ENCODE assay signal across 13 cellular contexts in genomic region chr2:68772109-68772508, GRCh38. TPM values are rescaled to one million over a fixed set of nuclear protein-coding genes. Genes with fewer than 3 reads are reported as not detected.
DNase-seq lines count a peak whose midpoint lies in the region; ATAC-seq lines count a peak whose summit lies in the region.
"Had no signal": no experiment of that assay in that cellular context is flagged by ENCODE, and none has a peak within 500 bp of the region (broad histone marks: within the 10 kb centered on the region; RNA-seq: fewer than 3 reads in every experiment).

No MANE protein-coding gene starts in this region.

- H3K4me1 Mint-ChIP-seq in CD8-positive, alpha-beta memory T cell, result peaks cover 94 to 97% (median 94%) of the 10 kb centered on the region in 3 donors
- peaks cover 99% of the 10 kb centered on the region for H3K4me1 Mint-ChIP-seq in activated T-helper 1 cell treated with anti-CD3 and anti-CD28 coated beads, Interleukin-12 subunit alpha, Interleukin-12 subunit beta, Interleukin-2, Interleukin-4 antibody, amounts not matched to agents 30 ng/mL and 10 ng/mL and 1 ng/mL, durations not matched to agents 14 hours and 24 hours and 36 hours (ENCODE audit: low read depth)
- peaks cover 79 to 100% (median 97%) of the 10 kb centered on the region in 4 donors for H3K4me1 Mint-ChIP-seq in naive thymus-derived CD8-positive, alpha-beta T cell

- intact Hi-C loops in activated T-helper 1 cell treated with anti-CD3 and anti-CD28 coated beads, Interleukin-12 subunit alpha, Interleukin-12 subunit beta, Interleukin-2, Interleukin-4 antibody, amounts not matched to agents 30 ng/mL and 10 ng/mL and 1 ng/mL, durations not matched to agents 14 hours and 24 hours and 36 hours (cut with micrococcal nuclease), result no loop called here

- peaks cover 14 to 48% (median 22%) of the 10 kb centered on the region in 3 donors for H3K36me3 Mint-ChIP-seq in CD8-positive, alpha-beta memory T cell
- H3K36me3 Mint-ChIP-seq in activated T-helper 1 cell treated with anti-CD3 and anti-CD28 coated beads, Interleukin-12 subunit alpha, Interleukin-12 subunit beta, Interleukin-2, Interleukin-4 antibody, amounts not matched to agents 30 ng/mL and 10 ng/mL and 1 ng/mL, durations not matched to agents 14 hours and 24 hours and 36 hours (ENCODE audit: low read depth), result peaks cover 46% of the 10 kb centered on the region
- peaks cover 0 to 19% (median 17%) of the 10 kb centered on the region in 3 donors for H3K36me3 Mint-ChIP-seq in naive thymus-derived CD8-positive, alpha-beta T cell

- H3K27me3 Mint-ChIP-seq in CD8-positive, alpha-beta memory T cell, result no peaks in the 10 kb centered on the region
- no peaks in the 10 kb centered on the region for H3K27me3 Mint-ChIP-seq in activated T-helper 1 cell treated with anti-CD3 and anti-CD28 coated beads, Interleukin-12 subunit alpha, Interleukin-12 subunit beta, Interleukin-2, Interleukin-4 antibody, amounts not matched to agents 30 ng/mL and 10 ng/mL and 1 ng/mL, durations not matched to agents 14 hours and 24 hours and 36 hours (ENCODE audit: insufficient read depth)
- no peaks in the 10 kb centered on the region for H3K27me3 Mint-ChIP-seq in naive thymus-derived CD8-positive, alpha-beta T cell

- H3K9ac ChIP-seq in BLaER1, result peak overlapping the region; percentile 27; the same call in 1 of the 2 replicates

- peaks cover 99% of the 10 kb centered on the region for H3K4me1 ChIP-seq in BLaER1
- H3K4me1 ChIP-seq in CD8-positive, alpha-beta memory T cell (ENCODE audit: insufficient read depth, low read length), result peaks cover 96% of the 10 kb centered on the region
- H3K4me1 ChIP-seq: prostate gland had no signal

- H4K20me1 ChIP-seq in BLaER1, result no peaks in the 10 kb centered on the region; the same call in 1 of the 2 replicates

- no peaks in the 10 kb centered on the region for H3K9me3 ChIP-seq in BLaER1
- no peaks in the 10 kb centered on the region for H3K9me3 ChIP-seq in CD8-positive, alpha-beta memory T cell (ENCODE audit: low read length)
- H3K9me3 ChIP-seq: prostate gland had no signal

- POLR2A ChIA-PET in CD8-positive, alpha-beta memory T cell (lab: Charles Lee), result no interaction called here
- POLR2A ChIA-PET in naive thymus-derived CD8-positive, alpha-beta T cell (lab: Charles Lee), result interaction anchor here (1.2 to 11.8 kb wide), 4 partner anchors 8 to 19 kb away, joined by 4 to 281 read pairs (median 12); no protein-coding TSS in a partner anchor

- H3K4me2 ChIP-seq in BLaER1, result peak overlapping the region; percentile 94

- H3K36me3 ChIP-seq in BLaER1, result peaks cover 30% of the 10 kb centered on the region
- H3K36me3 ChIP-seq in CD8-positive, alpha-beta memory T cell (ENCODE audit: insufficient read depth, low read length), result peaks cover 17% of the 10 kb centered on the region
- H3K36me3 ChIP-seq: prostate gland had no signal

- no peak overlapping the region for H3K4me3 ChIP-seq in BLaER1
- H3K4me3 ChIP-seq in CD8-positive, alpha-beta memory T cell (ENCODE audit: low read length), result peak overlapping the region; percentile 23
- H3K4me3 ChIP-seq: prostate gland had no signal

- CTCF ChIA-PET in CD8-positive, alpha-beta memory T cell (lab: Charles Lee), result interaction anchor here (1.0 to 6.8 kb wide), 7 partner anchors 10 to 153 kb away, joined by 3 to 110 read pairs (median 4); no protein-coding TSS in a partner anchor

- H3K9me3 Mint-ChIP-seq in CD8-positive, alpha-beta memory T cell, result no peaks in the 10 kb centered on the region
- no peaks in the 10 kb centered on the region for H3K9me3 Mint-ChIP-seq in activated T-helper 1 cell treated with anti-CD3 and anti-CD28 coated beads, Interleukin-12 subunit alpha, Interleukin-12 subunit beta, Interleukin-2, Interleukin-4 antibody, amounts not matched to agents 30 ng/mL and 10 ng/mL and 1 ng/mL, durations not matched to agents 14 hours and 24 hours and 36 hours
- no peaks in the 10 kb centered on the region for H3K9me3 Mint-ChIP-seq in naive thymus-derived CD8-positive, alpha-beta T cell

- peak overlapping the region; percentile 85 to 97 (median 94) for H3K4me3 Mint-ChIP-seq in CD8-positive, alpha-beta memory T cell
- peak overlapping the region; percentile 32 for H3K4me3 Mint-ChIP-seq in activated T-helper 1 cell treated with anti-CD3 and anti-CD28 coated beads, Interleukin-12 subunit alpha, Interleukin-12 subunit beta, Interleukin-2, Interleukin-4 antibody, amounts not matched to agents 30 ng/mL and 10 ng/mL and 1 ng/mL, durations not matched to agents 14 hours and 24 hours and 36 hours
- H3K4me3 Mint-ChIP-seq in naive thymus-derived CD8-positive, alpha-beta T cell, result peak overlapping the region in 9 of 10 donors; percentile 45 to 94 (median 86)

- DNase-seq in CD8-positive, alpha-beta memory T cell, result no peak
- DNase-seq in activated T-helper 1 cell treated with anti-CD3 and anti-CD28 coated beads, Interleukin-12 subunit alpha, Interleukin-12 subunit beta, Interleukin-2, Interleukin-4 antibody, amounts not matched to agents 30 ng/mL and 10 ng/mL and 1 ng/mL, durations not matched to agents 14 hours and 24 hours and 36 hours (ENCODE audit: low spot score), result no peak
- no peak for DNase-seq in naive thymus-derived CD8-positive, alpha-beta T cell
- DNase-seq in stimulated activated CD4-positive, alpha-beta T cell treated with anti-CD3 and anti-CD28 coated beads, Interleukin-4, amount 100 ng/mL, for 4 hours, result no peak
- DNase-seq in NCI-H1417 (lab: John Stamatoyannopoulos, UW), result no peak
- DNase-seq: activated CD8-positive, alpha-beta memory T cell treated with anti-CD3 and anti-CD28 coated beads for 24 hours; foreskin keratinocyte; GOT3; stimulated activated naive CD4-positive, alpha-beta T cell had no signal

- H3K27ac ChIP-seq in BLaER1, result peak overlapping the region; percentile 77
- H3K27ac ChIP-seq in CD8-positive, alpha-beta memory T cell (ENCODE audit: low read depth, low read length), result no peak overlapping the region
- H3K27ac ChIP-seq: foreskin keratinocyte had no signal

- no peaks in the 10 kb centered on the region for H3K27me3 ChIP-seq in BLaER1
- no peaks in the 10 kb centered on the region for H3K27me3 ChIP-seq in CD8-positive, alpha-beta memory T cell (ENCODE audit: insufficient read depth, low read length, poor library complexity, severe bottlenecking)
- H3K27me3 ChIP-seq: foreskin keratinocyte had no signal

- no peak for ATAC-seq in naive thymus-derived CD8-positive, alpha-beta T cell
- ATAC-seq in GM21423 (IDR thresholded peaks at IDR 0.05; ENCODE audit: unreplicated experiment), result no peak
- ATAC-seq: foreskin keratinocyte had no signal

- peak overlapping the region; percentile 91 to 100 (median 98) for H3K27ac Mint-ChIP-seq in CD8-positive, alpha-beta memory T cell
- peak overlapping the region; percentile 84 for H3K27ac Mint-ChIP-seq in activated T-helper 1 cell treated with anti-CD3 and anti-CD28 coated beads, Interleukin-12 subunit alpha, Interleukin-12 subunit beta, Interleukin-2, Interleukin-4 antibody, amounts not matched to agents 30 ng/mL and 10 ng/mL and 1 ng/mL, durations not matched to agents 14 hours and 24 hours and 36 hours
- H3K27ac Mint-ChIP-seq in naive thymus-derived CD8-positive, alpha-beta T cell, result peak overlapping the region; percentile 95 to 100 (median 99)

RNA-seq across cellular contexts. Expression of gene ARHGAP25, which starts 37.5 kb away (rescaled TPM):
- total RNA-seq in CD8-positive, alpha-beta memory T cell, result 10 to 100 TPM; 74.7 to 75.2 TPM
- polyA plus RNA-seq in CD8-positive, alpha-beta memory T cell, result 200 TPM
- total RNA-seq in activated T-helper 1 cell treated with anti-CD3 and anti-CD28 coated beads, Interleukin-12 subunit alpha, Interleukin-12 subunit beta, Interleukin-2, Interleukin-4 antibody, amounts not matched to agents 30 ng/mL and 10 ng/mL and 1 ng/mL, durations not matched to agents 14 hours and 24 hours and 36 hours, result 71.6 and 74.2 TPM in 2 replicates
- total RNA-seq in naive thymus-derived CD8-positive, alpha-beta T cell, result 100 to 1,000 TPM; 124 TPM
- 100 to 1,000 TPM in 1 of 3 donors, 10 to 100 TPM in 2; 76.5 to 104 (median 95.4) TPM for polyA plus RNA-seq in naive thymus-derived CD8-positive, alpha-beta T cell
- polyA plus RNA-seq: BJ had no signal

Comparison
In these comparisons a context has a peak if more than half of its experiments do, and no peak if none do; other contexts are left out.
1. H3K4me3 Mint-ChIP-seq: peak in every context shown above with its lines; median percentile 94 in CD8-positive, alpha-beta memory T cell; 86 in naive thymus-derived CD8-positive, alpha-beta T cell; 32 in activated T-helper 1 cell treated with anti-CD3 and anti-CD28 coated beads, Interleukin-12 subunit alpha, Interleukin-12 subunit beta, Interleukin-2, Interleukin-4 antibody, amounts not matched to agents 30 ng/mL and 10 ng/mL and 1 ng/mL, durations not matched to agents 14 hours and 24 hours and 36 hours.